ENCODE assay signal across 1 cellular context in the genomic region with DNA sequence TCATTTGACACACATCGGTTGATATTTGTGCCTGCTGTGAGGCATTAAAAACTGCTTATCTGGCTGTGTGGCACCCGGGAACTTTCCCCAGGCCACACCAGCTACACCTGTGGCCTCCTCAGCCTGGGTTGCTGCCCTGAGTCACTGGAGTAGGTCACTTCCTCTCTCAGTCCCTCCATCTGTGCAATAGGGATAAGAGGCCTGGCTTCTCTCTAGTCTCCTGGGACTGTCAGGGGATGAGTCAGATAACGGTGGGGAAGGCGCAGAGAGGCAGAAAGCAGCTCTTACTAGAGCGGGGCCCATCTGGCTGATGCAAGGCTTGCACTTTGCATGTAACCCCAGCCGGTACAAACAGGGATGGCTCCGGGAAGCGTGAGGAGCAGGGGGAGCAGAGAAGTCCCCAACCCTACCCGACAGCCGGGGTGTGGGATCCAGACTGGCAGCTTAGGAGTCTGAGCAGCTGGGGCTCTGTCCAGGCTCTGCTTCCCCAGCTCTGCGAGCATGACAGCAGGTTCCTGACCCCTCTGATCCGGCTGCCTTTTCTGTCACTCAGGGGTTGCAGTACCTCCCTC.
TF ChIP-seq lines count a peak whose summit lies in the region.

No MANE protein-coding gene starts in this region.

TF ChIP-seq in HepG2, 621 proteins besides CTCF, POLR2A, EP300 and RAD21 (continued from another document and continues in another):
- TF ChIP-seq, protein P1, sequence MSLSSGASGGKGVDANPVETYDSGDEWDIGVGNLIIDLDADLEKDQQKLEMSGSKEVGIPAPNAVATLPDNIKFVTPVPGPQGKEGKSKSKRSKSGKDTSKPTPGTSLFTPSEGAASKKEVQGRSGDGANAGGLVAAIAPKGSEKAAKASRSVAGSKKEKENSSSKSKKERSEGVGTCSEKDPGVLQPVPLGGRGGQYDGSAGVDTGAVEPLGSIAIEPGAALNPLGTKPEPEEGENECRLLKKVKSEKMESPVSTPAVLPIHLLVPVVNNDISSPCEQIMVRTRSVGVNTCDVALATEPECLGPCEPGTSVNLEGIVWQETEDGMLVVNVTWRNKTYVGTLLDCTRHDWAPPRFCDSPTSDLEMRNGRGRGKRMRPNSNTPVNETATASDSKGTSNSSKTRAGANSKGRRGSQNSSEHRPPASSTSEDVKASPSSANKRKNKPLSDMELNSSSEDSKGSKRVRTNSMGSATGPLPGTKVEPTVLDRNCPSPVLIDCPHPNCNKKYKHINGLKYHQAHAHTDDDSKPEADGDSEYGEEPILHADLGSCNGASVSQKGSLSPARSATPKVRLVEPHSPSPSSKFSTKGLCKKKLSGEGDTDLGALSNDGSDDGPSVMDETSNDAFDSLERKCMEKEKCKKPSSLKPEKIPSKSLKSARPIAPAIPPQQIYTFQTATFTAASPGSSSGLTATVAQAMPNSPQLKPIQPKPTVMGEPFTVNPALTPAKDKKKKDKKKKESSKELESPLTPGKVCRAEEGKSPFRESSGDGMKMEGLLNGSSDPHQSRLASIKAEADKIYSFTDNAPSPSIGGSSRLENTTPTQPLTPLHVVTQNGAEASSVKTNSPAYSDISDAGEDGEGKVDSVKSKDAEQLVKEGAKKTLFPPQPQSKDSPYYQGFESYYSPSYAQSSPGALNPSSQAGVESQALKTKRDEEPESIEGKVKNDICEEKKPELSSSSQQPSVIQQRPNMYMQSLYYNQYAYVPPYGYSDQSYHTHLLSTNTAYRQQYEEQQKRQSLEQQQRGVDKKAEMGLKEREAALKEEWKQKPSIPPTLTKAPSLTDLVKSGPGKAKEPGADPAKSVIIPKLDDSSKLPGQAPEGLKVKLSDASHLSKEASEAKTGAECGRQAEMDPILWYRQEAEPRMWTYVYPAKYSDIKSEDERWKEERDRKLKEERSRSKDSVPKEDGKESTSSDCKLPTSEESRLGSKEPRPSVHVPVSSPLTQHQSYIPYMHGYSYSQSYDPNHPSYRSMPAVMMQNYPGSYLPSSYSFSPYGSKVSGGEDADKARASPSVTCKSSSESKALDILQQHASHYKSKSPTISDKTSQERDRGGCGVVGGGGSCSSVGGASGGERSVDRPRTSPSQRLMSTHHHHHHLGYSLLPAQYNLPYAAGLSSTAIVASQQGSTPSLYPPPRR (CRISPR knock-in tag; IDR thresholded peaks at IDR 0.05; ENCODE audit: borderline replicate concordance) = 0 out of 2 replicates have a peak, but pooled peaks have one; percentile 39
- 0 out of 2 replicates have a peak, but pooled peaks have one; percentile 34 for TF ChIP-seq ZFP90 (CRISPR knock-in tag; IDR thresholded peaks at IDR 0.05; ENCODE audit: borderline replicate concordance)
- TF ChIP-seq, protein P2, sequence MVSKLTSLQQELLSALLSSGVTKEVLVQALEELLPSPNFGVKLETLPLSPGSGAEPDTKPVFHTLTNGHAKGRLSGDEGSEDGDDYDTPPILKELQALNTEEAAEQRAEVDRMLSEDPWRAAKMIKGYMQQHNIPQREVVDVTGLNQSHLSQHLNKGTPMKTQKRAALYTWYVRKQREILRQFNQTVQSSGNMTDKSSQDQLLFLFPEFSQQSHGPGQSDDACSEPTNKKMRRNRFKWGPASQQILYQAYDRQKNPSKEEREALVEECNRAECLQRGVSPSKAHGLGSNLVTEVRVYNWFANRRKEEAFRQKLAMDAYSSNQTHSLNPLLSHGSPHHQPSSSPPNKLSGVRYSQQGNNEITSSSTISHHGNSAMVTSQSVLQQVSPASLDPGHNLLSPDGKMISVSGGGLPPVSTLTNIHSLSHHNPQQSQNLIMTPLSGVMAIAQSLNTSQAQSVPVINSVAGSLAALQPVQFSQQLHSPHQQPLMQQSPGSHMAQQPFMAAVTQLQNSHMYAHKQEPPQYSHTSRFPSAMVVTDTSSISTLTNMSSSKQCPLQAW (CRISPR knock-in tag; IDR thresholded peaks at IDR 0.05) = peak; percentile 71
- TF ChIP-seq, protein P3, sequence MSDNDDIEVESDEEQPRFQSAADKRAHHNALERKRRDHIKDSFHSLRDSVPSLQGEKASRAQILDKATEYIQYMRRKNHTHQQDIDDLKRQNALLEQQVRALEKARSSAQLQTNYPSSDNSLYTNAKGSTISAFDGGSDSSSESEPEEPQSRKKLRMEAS (IDR thresholded peaks at IDR 0.05) = peak; percentile 66
- TF ChIP-seq FOXA3 (CRISPR knock-in tag; IDR thresholded peaks at IDR 0.05) = no peak; the same call in none of the 2 replicates
- no peak for TF ChIP-seq SMARCE1 (IDR thresholded peaks at IDR 0.05; ENCODE audit: borderline replicate concordance)
- no peak for TF ChIP-seq ZNF138 (CRISPR knock-in tag; IDR thresholded peaks at IDR 0.05; ENCODE audit: low read depth)
- no peak for TF ChIP-seq SNAPC2 (CRISPR knock-in tag; IDR thresholded peaks at IDR 0.05)
- no peak for TF ChIP-seq GTF2F1 (IDR thresholded peaks at IDR 0.05; ENCODE audit: low read length)
- peak; percentile 65; the same call in 1 of the 2 replicates for TF ChIP-seq ZFP82 (CRISPR knock-in tag; IDR thresholded peaks at IDR 0.05; ENCODE audit: borderline replicate concordance)
- no peak for TF ChIP-seq ZNF382 (CRISPR knock-in tag; IDR thresholded peaks at IDR 0.05; ENCODE audit: borderline replicate concordance)
- no peak for TF ChIP-seq ZNF468 (CRISPR knock-in tag; IDR thresholded peaks at IDR 0.05)
- peak; percentile 61; the same call in 1 of the 2 replicates for TF ChIP-seq HDAC2 (CRISPR knock-in tag; IDR thresholded peaks at IDR 0.05)
- TF ChIP-seq ZNF558 (CRISPR knock-in tag; IDR thresholded peaks at IDR 0.05; ENCODE audit: borderline replicate concordance) = no peak; the same call in 1 of the 2 replicates
- TF ChIP-seq RBFOX2 (IDR thresholded peaks at IDR 0.05; ENCODE audit: low read depth, low read length) = peak; percentile 60; the same call in 1 of the 2 replicates
- TF ChIP-seq ZNF143 (CRISPR knock-in tag; IDR thresholded peaks at IDR 0.05) = peak; percentile 15; the same call in 1 of the 2 replicates
- 0 out of 2 replicates have a peak, but pooled peaks have one; percentile 30 for TF ChIP-seq ZMYM4 (CRISPR knock-in tag; IDR thresholded peaks at IDR 0.05)
- no peak for TF ChIP-seq RAD51 (IDR thresholded peaks at IDR 0.05; ENCODE audit: borderline replicate concordance)
- TF ChIP-seq, protein P4, sequence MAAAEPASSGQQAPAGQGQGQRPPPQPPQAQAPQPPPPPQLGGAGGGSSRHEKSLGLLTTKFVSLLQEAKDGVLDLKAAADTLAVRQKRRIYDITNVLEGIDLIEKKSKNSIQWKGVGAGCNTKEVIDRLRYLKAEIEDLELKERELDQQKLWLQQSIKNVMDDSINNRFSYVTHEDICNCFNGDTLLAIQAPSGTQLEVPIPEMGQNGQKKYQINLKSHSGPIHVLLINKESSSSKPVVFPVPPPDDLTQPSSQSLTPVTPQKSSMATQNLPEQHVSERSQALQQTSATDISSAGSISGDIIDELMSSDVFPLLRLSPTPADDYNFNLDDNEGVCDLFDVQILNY (CRISPR knock-in tag; conservative IDR thresholded peaks at IDR 0.05) = no peak
- no peak for TF ChIP-seq SMYD3 (CRISPR knock-in tag; IDR thresholded peaks at IDR 0.05)
- peak; percentile 51; the same call in 1 of the 2 replicates for TF ChIP-seq ZNF3 (CRISPR knock-in tag; IDR thresholded peaks at IDR 0.05)
- no peak for TF ChIP-seq PRPF4 (IDR thresholded peaks at IDR 0.05; ENCODE audit: low read depth, low read length, poor library complexity, severe bottlenecking)
- 0 out of 2 replicates have a peak, but pooled peaks have one; percentile 1 for TF ChIP-seq NFE2L2 (IDR thresholded peaks at IDR 0.05; ENCODE audit: low read length)
- no peak; the same call in 1 of the 2 replicates for TF ChIP-seq ZNF556 (CRISPR knock-in tag; IDR thresholded peaks at IDR 0.05; ENCODE audit: borderline replicate concordance)
- TF ChIP-seq ZKSCAN8 (CRISPR knock-in tag; IDR thresholded peaks at IDR 0.05; ENCODE audit: borderline replicate concordance) = peak; percentile 68; the same call in 1 of the 2 replicates
- TF ChIP-seq TCF7L2 (IDR thresholded peaks at IDR 0.05; ENCODE audit: low read depth, low read length) = no peak
- TF ChIP-seq, protein P5, sequence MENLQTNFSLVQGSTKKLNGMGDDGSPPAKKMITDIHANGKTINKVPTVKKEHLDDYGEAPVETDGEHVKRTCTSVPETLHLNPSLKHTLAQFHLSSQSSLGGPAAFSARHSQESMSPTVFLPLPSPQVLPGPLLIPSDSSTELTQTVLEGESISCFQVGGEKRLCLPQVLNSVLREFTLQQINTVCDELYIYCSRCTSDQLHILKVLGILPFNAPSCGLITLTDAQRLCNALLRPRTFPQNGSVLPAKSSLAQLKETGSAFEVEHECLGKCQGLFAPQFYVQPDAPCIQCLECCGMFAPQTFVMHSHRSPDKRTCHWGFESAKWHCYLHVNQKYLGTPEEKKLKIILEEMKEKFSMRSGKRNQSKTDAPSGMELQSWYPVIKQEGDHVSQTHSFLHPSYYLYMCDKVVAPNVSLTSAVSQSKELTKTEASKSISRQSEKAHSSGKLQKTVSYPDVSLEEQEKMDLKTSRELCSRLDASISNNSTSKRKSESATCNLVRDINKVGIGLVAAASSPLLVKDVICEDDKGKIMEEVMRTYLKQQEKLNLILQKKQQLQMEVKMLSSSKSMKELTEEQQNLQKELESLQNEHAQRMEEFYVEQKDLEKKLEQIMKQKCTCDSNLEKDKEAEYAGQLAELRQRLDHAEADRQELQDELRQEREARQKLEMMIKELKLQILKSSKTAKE (CRISPR knock-in tag; IDR thresholded peaks at IDR 0.05; ENCODE audit: borderline replicate concordance) = 0 out of 2 replicates have a peak, but pooled peaks have one; percentile 21
- TF ChIP-seq TBP (CRISPR knock-in tag; IDR thresholded peaks at IDR 0.05) = no peak
- no peak for TF ChIP-seq PHF20 (CRISPR knock-in tag; IDR thresholded peaks at IDR 0.05)
- no peak for TF ChIP-seq ZNF253 (CRISPR knock-in tag; IDR thresholded peaks at IDR 0.05; ENCODE audit: borderline replicate concordance)
- TF ChIP-seq, protein P6, sequence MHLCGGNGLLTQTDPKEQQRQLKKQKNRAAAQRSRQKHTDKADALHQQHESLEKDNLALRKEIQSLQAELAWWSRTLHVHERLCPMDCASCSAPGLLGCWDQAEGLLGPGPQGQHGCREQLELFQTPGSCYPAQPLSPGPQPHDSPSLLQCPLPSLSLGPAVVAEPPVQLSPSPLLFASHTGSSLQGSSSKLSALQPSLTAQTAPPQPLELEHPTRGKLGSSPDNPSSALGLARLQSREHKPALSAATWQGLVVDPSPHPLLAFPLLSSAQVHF (CRISPR knock-in tag; IDR thresholded peaks at IDR 0.05) = no peak
- TF ChIP-seq, protein P7, sequence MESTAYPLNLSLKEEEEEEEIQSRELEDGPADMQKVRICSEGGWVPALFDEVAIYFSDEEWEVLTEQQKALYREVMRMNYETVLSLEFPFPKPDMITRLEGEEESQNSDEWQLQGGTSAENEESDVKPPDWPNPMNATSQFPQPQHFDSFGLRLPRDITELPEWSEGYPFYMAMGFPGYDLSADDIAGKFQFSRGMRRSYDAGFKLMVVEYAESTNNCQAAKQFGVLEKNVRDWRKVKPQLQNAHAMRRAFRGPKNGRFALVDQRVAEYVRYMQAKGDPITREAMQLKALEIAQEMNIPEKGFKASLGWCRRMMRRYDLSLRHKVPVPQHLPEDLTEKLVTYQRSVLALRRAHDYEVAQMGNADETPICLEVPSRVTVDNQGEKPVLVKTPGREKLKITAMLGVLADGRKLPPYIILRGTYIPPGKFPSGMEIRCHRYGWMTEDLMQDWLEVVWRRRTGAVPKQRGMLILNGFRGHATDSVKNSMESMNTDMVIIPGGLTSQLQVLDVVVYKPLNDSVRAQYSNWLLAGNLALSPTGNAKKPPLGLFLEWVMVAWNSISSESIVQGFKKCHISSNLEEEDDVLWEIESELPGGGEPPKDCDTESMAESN (CRISPR knock-in tag; conservative IDR thresholded peaks at IDR 0.05) = 0 out of 2 replicates have a peak, but pooled peaks have one; percentile 52
- TF ChIP-seq PCBP1 (IDR thresholded peaks at IDR 0.05; ENCODE audit: borderline replicate concordance, low read depth, low read length) = no peak
- TF ChIP-seq MLLT10 (CRISPR knock-in tag; IDR thresholded peaks at IDR 0.05) = no peak
- TF ChIP-seq, protein P8, sequence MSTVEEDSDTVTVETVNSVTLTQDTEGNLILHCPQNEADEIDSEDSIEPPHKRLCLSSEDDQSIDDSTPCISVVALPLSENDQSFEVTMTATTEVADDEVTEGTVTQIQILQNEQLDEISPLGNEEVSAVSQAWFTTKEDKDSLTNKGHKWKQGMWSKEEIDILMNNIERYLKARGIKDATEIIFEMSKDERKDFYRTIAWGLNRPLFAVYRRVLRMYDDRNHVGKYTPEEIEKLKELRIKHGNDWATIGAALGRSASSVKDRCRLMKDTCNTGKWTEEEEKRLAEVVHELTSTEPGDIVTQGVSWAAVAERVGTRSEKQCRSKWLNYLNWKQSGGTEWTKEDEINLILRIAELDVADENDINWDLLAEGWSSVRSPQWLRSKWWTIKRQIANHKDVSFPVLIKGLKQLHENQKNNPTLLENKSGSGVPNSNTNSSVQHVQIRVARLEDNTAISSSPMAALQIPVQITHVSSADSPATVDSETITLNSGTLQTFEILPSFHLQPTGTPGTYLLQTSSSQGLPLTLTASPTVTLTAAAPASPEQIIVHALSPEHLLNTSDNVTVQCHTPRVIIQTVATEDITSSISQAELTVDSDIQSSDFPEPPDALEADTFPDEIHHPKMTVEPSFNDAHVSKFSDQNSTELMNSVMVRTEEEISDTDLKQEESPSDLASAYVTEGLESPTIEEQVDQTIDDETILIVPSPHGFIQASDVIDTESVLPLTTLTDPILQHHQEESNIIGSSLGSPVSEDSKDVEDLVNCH (CRISPR knock-in tag; IDR thresholded peaks at IDR 0.05) = no peak
- TF ChIP-seq, protein P9, sequence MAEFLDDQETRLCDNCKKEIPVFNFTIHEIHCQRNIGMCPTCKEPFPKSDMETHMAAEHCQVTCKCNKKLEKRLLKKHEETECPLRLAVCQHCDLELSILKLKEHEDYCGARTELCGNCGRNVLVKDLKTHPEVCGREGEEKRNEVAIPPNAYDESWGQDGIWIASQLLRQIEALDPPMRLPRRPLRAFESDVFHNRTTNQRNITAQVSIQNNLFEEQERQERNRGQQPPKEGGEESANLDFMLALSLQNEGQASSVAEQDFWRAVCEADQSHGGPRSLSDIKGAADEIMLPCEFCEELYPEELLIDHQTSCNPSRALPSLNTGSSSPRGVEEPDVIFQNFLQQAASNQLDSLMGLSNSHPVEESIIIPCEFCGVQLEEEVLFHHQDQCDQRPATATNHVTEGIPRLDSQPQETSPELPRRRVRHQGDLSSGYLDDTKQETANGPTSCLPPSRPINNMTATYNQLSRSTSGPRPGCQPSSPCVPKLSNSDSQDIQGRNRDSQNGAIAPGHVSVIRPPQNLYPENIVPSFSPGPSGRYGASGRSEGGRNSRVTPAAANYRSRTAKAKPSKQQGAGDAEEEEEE (CRISPR knock-in tag; IDR thresholded peaks at IDR 0.05; ENCODE audit: borderline replicate concordance) = no peak
- no peak for TF ChIP-seq NCOA1 (CRISPR knock-in tag; IDR thresholded peaks at IDR 0.05)
- no peak for TF ChIP-seq MBD4 (IDR thresholded peaks at IDR 0.05; ENCODE audit: borderline replicate concordance, low read length)
- TF ChIP-seq, protein P10, sequence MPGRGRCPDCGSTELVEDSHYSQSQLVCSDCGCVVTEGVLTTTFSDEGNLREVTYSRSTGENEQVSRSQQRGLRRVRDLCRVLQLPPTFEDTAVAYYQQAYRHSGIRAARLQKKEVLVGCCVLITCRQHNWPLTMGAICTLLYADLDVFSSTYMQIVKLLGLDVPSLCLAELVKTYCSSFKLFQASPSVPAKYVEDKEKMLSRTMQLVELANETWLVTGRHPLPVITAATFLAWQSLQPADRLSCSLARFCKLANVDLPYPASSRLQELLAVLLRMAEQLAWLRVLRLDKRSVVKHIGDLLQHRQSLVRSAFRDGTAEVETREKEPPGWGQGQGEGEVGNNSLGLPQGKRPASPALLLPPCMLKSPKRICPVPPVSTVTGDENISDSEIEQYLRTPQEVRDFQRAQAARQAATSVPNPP (CRISPR knock-in tag; IDR thresholded peaks at IDR 0.05) = no peak
- no peak for TF ChIP-seq RFXANK (CRISPR knock-in tag; IDR thresholded peaks at IDR 0.05)
- TF ChIP-seq ZNF264 (CRISPR knock-in tag; IDR thresholded peaks at IDR 0.05) = peak; percentile 94
- TF ChIP-seq, protein P11, sequence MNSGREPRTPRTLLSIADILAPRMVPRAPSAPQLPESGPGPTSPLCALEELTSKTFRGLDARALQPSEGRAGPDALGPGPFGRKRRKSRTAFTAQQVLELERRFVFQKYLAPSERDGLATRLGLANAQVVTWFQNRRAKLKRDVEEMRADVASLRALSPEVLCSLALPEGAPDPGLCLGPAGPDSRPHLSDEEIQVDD (CRISPR knock-in tag; IDR thresholded peaks at IDR 0.05; ENCODE audit: borderline replicate concordance) = no peak
